27 cellular contexts compared by ENCODE assay signal in genomic region chr2:37622434-37623202, GRCh38. TPM values are rescaled to one million over a fixed set of nuclear protein-coding genes. Genes with fewer than 3 reads are reported as not detected.
A peak's percentile ranks its signal among the peaks of the same experiment; 100 is the strongest.
DNase-seq lines count a peak whose midpoint lies in the region; ATAC-seq and TF ChIP-seq lines count a peak whose summit lies in the region.
"Had no signal": no experiment of that assay in that cellular context is flagged by ENCODE, and none has a peak within 500 bp of the region (broad histone marks: within the 10 kb centered on the region; RNA-seq: fewer than 3 reads in every experiment).

No MANE protein-coding gene starts in this region.

- no peak for TF ChIP-seq POLR2A in ovary (IDR thresholded peaks at IDR 0.05)

- no peak overlapping the region for H2AFZ ChIP-seq in mesenchymal stem cell (ENCODE audit: low read depth, low read length)

- POLR2A ChIA-PET in CD4-positive, alpha-beta T cell (lab: Charles Lee) = interaction anchor here (1.2 to 8.2 kb wide), 6 partner anchors 22 to 49 kb away, joined by 3 to 77 read pairs (median 6); partner anchors contain the start of gene CDC42EP3
- POLR2A ChIA-PET in T-cell (lab: Charles Lee) = interaction anchor here (0.6 to 1.0 kb wide), 3 partner anchors 25 to 77 kb away, joined by 3 to 4 read pairs (median 3); no protein-coding TSS in a partner anchor

- H3K79me1 ChIP-seq in mesenchymal stem cell (replicated peaks; ENCODE audit: low read length, poor library complexity, severe bottlenecking) = no peaks in the 10 kb centered on the region

- H3K4me1 Mint-ChIP-seq in T-helper 1 cell treated with Interleukin-12 subunit alpha and Interleukin-12 subunit beta and Interleukin-4 antibody, amounts not matched to agents 30 μg/mL and 1 μg/mL, for 36 hours (ENCODE audit: low read depth) = peaks cover 38% of the 10 kb centered on the region
- H3K4me1 Mint-ChIP-seq in CD4-positive, alpha-beta T cell (ENCODE audit: low read depth) = peaks cover 81% of the 10 kb centered on the region
- peaks cover 53 to 83% (median 83%) of the 10 kb centered on the region in 3 donors for H3K4me1 Mint-ChIP-seq in T-cell
- H3K4me1 Mint-ChIP-seq: nephron progenitor cell had no signal

- H3K4me3 ChIP-seq in mesenchymal stem cell (ENCODE audit: insufficient read depth in 1 of 2, low read depth in 1 of 2, low read length in 2 of 2) (no peak overlapping the region), ovary (no peak overlapping the region)
- H3K4me3 ChIP-seq: esophagus squamous epithelium, SJSA1, testis had no signal

- no peak overlapping the region for H3K18ac ChIP-seq in mesenchymal stem cell (ENCODE audit: low read depth in 1 of 2, low read length in 2 of 2)

- H2BK120ac ChIP-seq in mesenchymal stem cell (ENCODE audit: low read depth, low read length) = no peak overlapping the region

- H3K27ac ChIP-seq in CD4-positive, alpha-beta T cell (ENCODE audit: low read depth, low read length) = no peak overlapping the region
- H3K27ac ChIP-seq in mesenchymal stem cell (ENCODE audit: low read length, poor library complexity, severe bottlenecking) (no peak overlapping the region), ovary (no peak overlapping the region)
- H3K27ac ChIP-seq: 22Rv1, esophagus squamous epithelium, testis had no signal

- no peak overlapping the region for H3K9ac ChIP-seq in mesenchymal stem cell (ENCODE audit: low read length)

- no peak overlapping the region for H3K23ac ChIP-seq in mesenchymal stem cell (ENCODE audit: low read length in 2 of 2)

- peaks cover 3% of the 10 kb centered on the region for H3K36me3 Mint-ChIP-seq in T-helper 1 cell treated with Interleukin-12 subunit alpha and Interleukin-12 subunit beta and Interleukin-4 antibody, amounts not matched to agents 30 μg/mL and 1 μg/mL, for 36 hours (ENCODE audit: low read depth)
- peaks cover 3% of the 10 kb centered on the region for H3K36me3 Mint-ChIP-seq in CD4-positive, alpha-beta T cell (ENCODE audit: low read depth)
- H3K36me3 Mint-ChIP-seq in T-cell = peaks cover 15% of the 10 kb centered on the region

- CTCF ChIA-PET in CD4-positive, alpha-beta T cell (lab: Charles Lee) = interaction anchor here (1.1 to 1.7 kb wide), 2 partner anchors 12 to 40 kb away, joined by 4 to 5 read pairs; no protein-coding TSS in a partner anchor
- CTCF ChIA-PET in T-cell (lab: Charles Lee) = interaction anchor here in 1 of 2 donors (0.5 to 1.7 kb wide), 4 partner anchors 23 to 262 kb away, joined by 3 to 8 read pairs (median 4); no protein-coding TSS in a partner anchor

- peaks cover 6% of the 10 kb centered on the region for H3K9me3 Mint-ChIP-seq in T-helper 1 cell treated with Interleukin-12 subunit alpha and Interleukin-12 subunit beta and Interleukin-4 antibody, amounts not matched to agents 30 μg/mL and 1 μg/mL, for 36 hours
- no peaks in the 10 kb centered on the region for H3K9me3 Mint-ChIP-seq in CD4-positive, alpha-beta T cell
- peaks cover 0 to 5% (median 0%) of the 10 kb centered on the region in 3 donors for H3K9me3 Mint-ChIP-seq in T-cell
- H3K9me3 Mint-ChIP-seq: nephron progenitor cell had no signal

- no peak overlapping the region for H4K91ac ChIP-seq in mesenchymal stem cell (ENCODE audit: low read length)

- no peaks in the 10 kb centered on the region for H3K27me3 ChIP-seq in CD4-positive, alpha-beta T cell (ENCODE audit: control insufficient read depth, insufficient read depth, low read length)
- no peaks in the 10 kb centered on the region for H3K27me3 ChIP-seq in mesenchymal stem cell (ENCODE audit: control insufficient read depth in 1 of 2, insufficient read depth in 1 of 2, low read length in 2 of 2)
- H3K27me3 ChIP-seq in ovary = no peaks in the 10 kb centered on the region
- H3K27me3 ChIP-seq: esophagus squamous epithelium, foreskin keratinocyte, SJSA1, testis had no signal

- peak overlapping the region; percentile 53 for H2BK5ac ChIP-seq in mesenchymal stem cell (ENCODE audit: low read depth, low read length, poor library complexity, severe bottlenecking)

- H3K36me3 ChIP-seq in mesenchymal stem cell (ENCODE audit: control insufficient read depth in 1 of 2, insufficient read depth in 2 of 2, low read depth in 1 of 2, low read length in 2 of 2) (no peaks in the 10 kb centered on the region), ovary (no peaks in the 10 kb centered on the region)
- H3K36me3 ChIP-seq: esophagus squamous epithelium, SJSA1 had no signal

- no peak for TF ChIP-seq CTCF in CD4-positive, alpha-beta T cell (IDR thresholded peaks at IDR 0.05)
- no peak for TF ChIP-seq CTCF in ovary (IDR thresholded peaks at IDR 0.05)

- H2AK5ac ChIP-seq in mesenchymal stem cell (ENCODE audit: low read length, severe bottlenecking) = no peak overlapping the region

- no peak overlapping the region for H2BK15ac ChIP-seq in mesenchymal stem cell (ENCODE audit: low read depth, poor library complexity, severe bottlenecking)

- TF ChIP-seq EP300 in ovary (IDR thresholded peaks at IDR 0.05) = no peak

- H3K4me2 ChIP-seq in mesenchymal stem cell (ENCODE audit: low read length, poor library complexity, severe bottlenecking) = no peak overlapping the region

- H3K27ac Mint-ChIP-seq in T-helper 1 cell treated with Interleukin-12 subunit alpha and Interleukin-12 subunit beta and Interleukin-4 antibody, amounts not matched to agents 30 μg/mL and 1 μg/mL, for 36 hours = peak overlapping the region; percentile 7
- peak overlapping the region; percentile 85 for H3K27ac Mint-ChIP-seq in CD4-positive, alpha-beta T cell
- H3K27ac Mint-ChIP-seq in T-cell = peak overlapping the region; percentile 95 to 96
- H3K27ac Mint-ChIP-seq: nephron progenitor cell had no signal

- H3K9me3 ChIP-seq in CD4-positive, alpha-beta T cell (ENCODE audit: control insufficient read depth, low read length) = no peaks in the 10 kb centered on the region
- H3K9me3 ChIP-seq in mesenchymal stem cell (ENCODE audit: control insufficient read depth, low read length) (no peaks in the 10 kb centered on the region), ovary (no peaks in the 10 kb centered on the region)
- H3K9me3 ChIP-seq: esophagus squamous epithelium, SJSA1, testis had no signal

- WGBS in mesenchymal stem cell = 100% methylated on average over 3 of the region's 5 CpGs
- 94 to 96% (median 96%) methylated on average over 5 of the region's 5 CpGs for WGBS in ovary, 3 donors

- ATAC-seq in CD4-positive, alpha-beta T cell (ENCODE audit: poor library complexity) = no peak
- no peak for ATAC-seq in T-cell (replicated peaks in 1 of 4)
- ATAC-seq: foreskin keratinocyte, left ventricle myocardium superior had no signal

- H3K14ac ChIP-seq in mesenchymal stem cell (ENCODE audit: low read length in 2 of 2) = no peak overlapping the region

- no peak overlapping the region for H3K4ac ChIP-seq in mesenchymal stem cell (ENCODE audit: low read depth in 1 of 2, low read length in 2 of 2)

- H3K27me3 Mint-ChIP-seq in T-helper 1 cell treated with Interleukin-12 subunit alpha and Interleukin-12 subunit beta and Interleukin-4 antibody, amounts not matched to agents 30 μg/mL and 1 μg/mL, for 36 hours (ENCODE audit: low read depth) = peaks cover 8% of the 10 kb centered on the region
- no peaks in the 10 kb centered on the region for H3K27me3 Mint-ChIP-seq in CD4-positive, alpha-beta T cell
- no peaks in the 10 kb centered on the region for H3K27me3 Mint-ChIP-seq in T-cell

- H2BK12ac ChIP-seq in mesenchymal stem cell (ENCODE audit: low read length in 2 of 2) = no peak overlapping the region

- no peak overlapping the region for H4K8ac ChIP-seq in mesenchymal stem cell (ENCODE audit: low read length)

- H3K4me1 ChIP-seq in mesenchymal stem cell (ENCODE audit: control insufficient read depth, insufficient read depth, low read depth, low read length) = peaks cover 7% of the 10 kb centered on the region
- H3K4me1 ChIP-seq in ovary (ENCODE audit: insufficient read depth) = peaks cover 7% of the 10 kb centered on the region

- intact Hi-C loops in CD4-positive, alpha-beta T cell (cut with DNase I, micrococcal nuclease) = no loop called here
- intact Hi-C loops in ovary (cut with DNase I) = no loop called here

- DNase-seq in T-helper 1 cell = no peak
- no peak for DNase-seq in CD4-positive, alpha-beta T cell
- no peak for DNase-seq in T-cell
- DNase-seq in mesenchymal stem cell = no peak
- no peak for DNase-seq in midbrain (lab: John Stamatoyannopoulos, UW)
- DNase-seq in ovary = no peak
- no peak for DNase-seq in NCI-H2171 treated with DMSO at 0.1 percent for 48 hours (lab: John Stamatoyannopoulos, UW)
- DNase-seq: activated gamma-delta T cell treated with Interleukin-2 at 50 U/mL for 16 hours; C1 segment of cervical spinal cord; dermis blood vessel endothelial cell; esophagus squamous epithelium; foreskin keratinocyte; head of caudate nucleus; KBM-7; kidney; left ventricle myocardium superior; NCI-H1092; NCI-H1694 treated with DMSO at 0.1 percent for 48 hours; NCI-H446 treated with DMSO at 0.1 percent for 48 hours; NCI-H82; nephron progenitor cell; stimulated activated CD4-positive, alpha-beta T cell treated with anti-CD3 and anti-CD28 coated beads, Interleukin-15, amount 100 ng/mL, for 24 hours; stimulated activated naive CD4-positive, alpha-beta T cell treated with Interleukin-2 at 50 U/mL for 16 hours; testis had no signal

- H3K4me3 Mint-ChIP-seq in T-helper 1 cell treated with Interleukin-12 subunit alpha and Interleukin-12 subunit beta and Interleukin-4 antibody, amounts not matched to agents 30 μg/mL and 1 μg/mL, for 36 hours = no peak overlapping the region
- H3K4me3 Mint-ChIP-seq in CD4-positive, alpha-beta T cell = no peak overlapping the region
- H3K4me3 Mint-ChIP-seq in T-cell = no peak overlapping the region
- H3K4me3 Mint-ChIP-seq: nephron progenitor cell had no signal

RNA-seq across cellular contexts. Expression of gene CDC42EP3, which starts 48.8 kb away (rescaled TPM):
- total RNA-seq in CD4-positive, alpha-beta T cell = 10 to 100 TPM; 20.6 to 24.1 TPM
- 10 to 100 TPM; 30.0 to 60.3 (median 37.6) TPM for total RNA-seq in T-cell
- 117 TPM for polyA plus RNA-seq in mesenchymal stem cell (2013, experiment 1 of 2)
- polyA plus RNA-seq in mesenchymal stem cell (2013, experiment 2 of 2) = 117 TPM
- 10 to 100 TPM; 12.0 to 82.7 (median 22.3) TPM for total RNA-seq in ovary
- 10 to 100 TPM; 27.6 to 40.3 TPM for polyA plus RNA-seq in ovary

Comparison
In these comparisons a context has a peak if more than half of its experiments do, and no peak if none do; other contexts are left out.
1. H3K27ac Mint-ChIP-seq: peak in every context shown above with its lines; median percentile 96 in T-cell; 85 in CD4-positive, alpha-beta T cell; 7 in T-helper 1 cell treated with Interleukin-12 subunit alpha and Interleukin-12 subunit beta and Interleukin-4 antibody, amounts not matched to agents 30 μg/mL and 1 μg/mL, for 36 hours.